ENCODE assay signal across 1 cellular context in genomic region chr7:30850426-30850825, GRCh38.
TF ChIP-seq lines count a peak whose summit lies in the region.

No MANE protein-coding gene starts in this region.

TF ChIP-seq in WTC11, 78 proteins besides CTCF, POLR2A, EP300 and RAD21 (continued from another document):
- TF ChIP-seq ZNF281 (CRISPR knock-in tag; IDR thresholded peaks at IDR 0.05): no peak
- no peak for TF ChIP-seq HMGXB4 (CRISPR knock-in tag; IDR thresholded peaks at IDR 0.05)
- TF ChIP-seq ZMAT4 (CRISPR knock-in tag; IDR thresholded peaks at IDR 0.05): no peak
- no peak for TF ChIP-seq ZSCAN18 (CRISPR knock-in tag; IDR thresholded peaks at IDR 0.05)
- TF ChIP-seq MAX (CRISPR knock-in tag; IDR thresholded peaks at IDR 0.05): no peak
- no peak for TF ChIP-seq ARID4B (CRISPR knock-in tag; IDR thresholded peaks at IDR 0.05; ENCODE audit: borderline replicate concordance)
- TF ChIP-seq TEAD4 (CRISPR knock-in tag; IDR thresholded peaks at IDR 0.05): no peak
- TF ChIP-seq AFF4 (CRISPR knock-in tag; IDR thresholded peaks at IDR 0.05; ENCODE audit: borderline replicate concordance): no peak
- TF ChIP-seq PRDM15 (CRISPR knock-in tag; IDR thresholded peaks at IDR 0.05): no peak
- TF ChIP-seq ZNF532 (CRISPR knock-in tag; IDR thresholded peaks at IDR 0.05; ENCODE audit: borderline replicate concordance): no peak
- TF ChIP-seq OVOL2 (CRISPR knock-in tag; IDR thresholded peaks at IDR 0.05; ENCODE audit: borderline replicate concordance): no peak
